In genomic region chr19:811007-811434, GRCh38 we compare ENCODE assay signal across 1 cellular context.
A peak's percentile ranks its signal among the peaks of the same experiment; 100 is the strongest.
TF ChIP-seq lines count a peak whose summit lies in the region.

No MANE protein-coding gene starts in this region.

TF ChIP-seq in endothelial cell of umbilical vein, 7 proteins besides CTCF, POLR2A, EP300 and RAD21:
- TF ChIP-seq POLR2AphosphoS5 (IDR thresholded peaks at IDR 0.05; ENCODE audit: insufficient read depth, low read depth, low read length) = peak; percentile 15
- TF ChIP-seq MYC (IDR thresholded peaks at IDR 0.05; ENCODE audit: low read depth, low read length) = no peak
